Comparison of ENCODE assay signal across 17 cellular contexts in the genomic region with DNA sequence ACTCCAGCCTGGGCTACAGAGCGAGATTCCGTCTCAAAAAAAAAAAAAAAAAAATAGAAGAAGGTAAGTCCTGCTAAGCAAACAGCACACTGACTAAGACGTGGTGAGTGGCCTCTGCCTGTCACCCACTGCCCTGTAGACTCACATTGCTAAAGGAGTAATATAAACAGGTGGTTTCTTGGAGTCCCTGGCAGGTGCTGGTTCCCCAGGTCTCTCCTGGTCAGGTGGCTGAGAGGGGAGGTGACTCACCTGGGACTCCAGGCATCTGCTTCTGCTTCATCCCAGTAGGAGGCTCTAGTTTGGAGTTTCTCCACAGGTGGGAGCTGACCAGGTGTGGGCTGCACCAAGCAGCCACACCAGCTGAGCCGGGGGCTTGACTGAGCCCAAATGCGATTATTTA. TPM values are rescaled to one million over a fixed set of nuclear protein-coding genes. Genes with fewer than 3 reads are reported as not detected.
"Had no signal": no experiment of that assay in that cellular context is flagged by ENCODE, and none has a peak within 500 bp of the region (broad histone marks: within the 10 kb centered on the region; RNA-seq: fewer than 3 reads in every experiment).

TSS of gene OR10H1 (minus strand) at position 359 of the 400 bp plus-strand sequence. CDS start 7,627 bp downstream, outside the sequence.

- H3K4me1 ChIP-seq: testis, uterus had no signal

- H3K9me3 Mint-ChIP-seq: activated CD4-positive, alpha-beta memory T cell treated with anti-CD3 and anti-CD28 coated beads for 36 hours; activated T-cell treated with anti-CD3 and anti-CD28 coated beads, Interleukin-2, amount 50 U/mL, for 4 hours; stimulated activated naive CD8-positive, alpha-beta T cell treated with anti-CD3 and anti-CD28 coated beads, Interleukin-15, amount 100 ng/mL, for 72 hours had no signal

- H3K9me3 ChIP-seq: testis, uterus had no signal

- H3K27me3 ChIP-seq: testis, uterus had no signal

- H3K36me3 ChIP-seq: uterus had no signal

- H3K27ac Mint-ChIP-seq: activated CD4-positive, alpha-beta memory T cell treated with anti-CD3 and anti-CD28 coated beads for 36 hours; activated naive CD8-positive, alpha-beta T cell; endodermal cell; nephron progenitor cell had no signal

- H3K4me1 Mint-ChIP-seq: endodermal cell; nephron progenitor cell; stimulated activated naive CD8-positive, alpha-beta T cell treated with anti-CD3 and anti-CD28 coated beads, Interleukin-15, amount 100 ng/mL, for 72 hours had no signal

- H3K36me3 Mint-ChIP-seq: activated CD4-positive, alpha-beta memory T cell treated with anti-CD3 and anti-CD28 coated beads for 36 hours; activated naive CD8-positive, alpha-beta T cell had no signal

- H3K4me3 Mint-ChIP-seq: activated CD4-positive, alpha-beta memory T cell treated with anti-CD3 and anti-CD28 coated beads for 36 hours; activated naive CD8-positive, alpha-beta T cell; activated T-cell treated with anti-CD3 and anti-CD28 coated beads, Interleukin-2, amount 50 U/mL, for 4 hours; endodermal cell; nephron progenitor cell; stimulated activated naive CD8-positive, alpha-beta T cell treated with anti-CD3 and anti-CD28 coated beads, Interleukin-15, amount 100 ng/mL, for 72 hours had no signal

- H3K27ac ChIP-seq: testis, uterus had no signal

- H3K4me3 ChIP-seq: testis, uterus had no signal

- ATAC-seq: activated T-cell treated with anti-CD3 and anti-CD28 coated beads, Interleukin-2, amount 50 U/mL, for 4 hours; stimulated activated naive CD8-positive, alpha-beta T cell treated with anti-CD3 and anti-CD28 coated beads, Interleukin-15, amount 100 ng/mL, for 72 hours had no signal

- DNase-seq: activated CD4-positive, alpha-beta memory T cell treated with anti-CD3 and anti-CD28 coated beads for 36 hours; activated gamma-delta T cell; activated T-cell treated with anti-CD3 and anti-CD28 coated beads, Interleukin-2, amount 50 U/mL, for 4 hours; endodermal cell; head of caudate nucleus; mesenchymal stem cell; nephron progenitor cell; stimulated activated CD4-positive, alpha-beta T cell treated with anti-CD3 and anti-CD28 coated beads, Interleukin-4, amount 100 ng/mL, for 24 hours; stimulated activated naive CD8-positive, alpha-beta T cell treated with anti-CD3 and anti-CD28 coated beads, Interleukin-15, amount 100 ng/mL, for 72 hours; T1000; testis; uterus had no signal

RNA-seq across cellular contexts. Expression of gene OR10H1, which starts in this region (rescaled TPM):
- total RNA-seq: activated CD4-positive, alpha-beta memory T cell treated with anti-CD3 and anti-CD28 coated beads for 36 hours; chondrocyte; dermis microvascular lymphatic vessel endothelial cell; fibroblast of villous mesenchyme; osteocyte; uterus had no signal
